Comparison of ENCODE assay signal across 8 cellular contexts in genomic region chr17:77475012-77475976, GRCh38.
DNase-seq lines count a peak whose midpoint lies in the region; ATAC-seq and TF ChIP-seq lines count a peak whose summit lies in the region.

No MANE protein-coding gene starts in this region.

- H3K4me1 Mint-ChIP-seq in T-helper 17 cell, result peaks cover 77% of the 10 kb centered on the region
- H3K4me1 Mint-ChIP-seq in naive thymus-derived CD8-positive, alpha-beta T cell, result peaks cover 66 to 98% (median 96%) of the 10 kb centered on the region in 4 donors

- no peaks in the 10 kb centered on the region for H3K27me3 ChIP-seq in upper lobe of right lung

- intact Hi-C loops in upper lobe of right lung (cut with DNase I), result no loop called here

- in situ Hi-C loops in GM13976 (cut with MboI; ENCODE audit: low sequenced_read_pairs, unreplicated experiment), result no loop called here

- POLR2A ChIA-PET in naive thymus-derived CD8-positive, alpha-beta T cell (lab: Charles Lee), result interaction anchor here (0.7 to 9.9 kb wide), 16 partner anchors 8 to 385 kb away, joined by 3 to 304 read pairs (median 7); no protein-coding TSS in a partner anchor

- no peaks in the 10 kb centered on the region for H3K9me3 ChIP-seq in T-helper 17 cell (ENCODE audit: control insufficient read depth, low read length, poor library complexity, severe bottlenecking)
- no peaks in the 10 kb centered on the region for H3K9me3 ChIP-seq in upper lobe of right lung

- H3K36me3 ChIP-seq in upper lobe of right lung, result no peaks in the 10 kb centered on the region

- H3K9me3 Mint-ChIP-seq in naive thymus-derived CD8-positive, alpha-beta T cell, result peaks cover 0 to 5% (median 0%) of the 10 kb centered on the region in 9 donors

- no peaks in the 10 kb centered on the region for H3K27me3 Mint-ChIP-seq in T-helper 17 cell
- H3K27me3 Mint-ChIP-seq in naive thymus-derived CD8-positive, alpha-beta T cell, result no peaks in the 10 kb centered on the region

- H3K27ac ChIP-seq in upper lobe of right lung (no peak overlapping the region), caudate nucleus (ENCODE audit: low read depth, low read length) (no peak overlapping the region)

- peaks cover 5% of the 10 kb centered on the region for H3K36me3 Mint-ChIP-seq in T-helper 17 cell (ENCODE audit: low read depth)
- H3K36me3 Mint-ChIP-seq in naive thymus-derived CD8-positive, alpha-beta T cell, result peaks cover 0 to 54% (median 7%) of the 10 kb centered on the region in 3 donors

- TF ChIP-seq CTCF in GM13976 (IDR thresholded peaks at IDR 0.05; ENCODE audit: borderline replicate concordance, control extremely low read depth, extremely low read depth, insufficient read depth, missing control alignments) (no peak), upper lobe of right lung (IDR thresholded peaks at IDR 0.05) (no peak)

- peak overlapping the region; percentile 99 for H3K27ac Mint-ChIP-seq in T-helper 17 cell
- peak overlapping the region; percentile 91 to 98 (median 95) for H3K27ac Mint-ChIP-seq in naive thymus-derived CD8-positive, alpha-beta T cell

- peaks cover 92% of the 10 kb centered on the region for H3K4me1 ChIP-seq in upper lobe of right lung

- peak overlapping the region; percentile 87 for H3K4me3 Mint-ChIP-seq in T-helper 17 cell
- H3K4me3 Mint-ChIP-seq in naive thymus-derived CD8-positive, alpha-beta T cell, result peak overlapping the region; percentile 65 to 90 (median 76)

- DNase-seq in GM13976 (ENCODE audit: low spot score) (peak; percentile 64), T-helper 17 cell (peak in 2 of 3 donors; percentile 36 to 66), astrocyte of the hippocampus (ENCODE audit: low read depth, low spot score) (peak; percentile 96), upper lobe of right lung (no peak), NCI-H526 (lab: John Stamatoyannopoulos, UW) (no peak), hypothalamus (lab: John Stamatoyannopoulos, UW) (no peak), caudate nucleus (lab: John Stamatoyannopoulos, UW) (no peak)
- peak in 8 of 10 donors; percentile 40 to 76 (median 56) for DNase-seq in naive thymus-derived CD8-positive, alpha-beta T cell

- H3K4me3 ChIP-seq in upper lobe of right lung, result no peak overlapping the region

- ATAC-seq in T-helper 17 cell, result peak; percentile 86
- ATAC-seq in naive thymus-derived CD8-positive, alpha-beta T cell, result peak; percentile 63 to 66
- no peak for ATAC-seq in upper lobe of right lung

Comparison
In these comparisons a context has a peak if more than half of its experiments do, and no peak if none do; other contexts are left out.
1. DNase-seq: peak in GM13976 (single experiment), T-helper 17 cell (2 of 3), astrocyte of the hippocampus (single experiment) and naive thymus-derived CD8-positive, alpha-beta T cell (8 of 10); none in upper lobe of right lung (single experiment), NCI-H526 (0 of 2), hypothalamus (0 of 51) and caudate nucleus (0 of 61).